27 cellular contexts compared by ENCODE assay signal in genomic region chr13:46526763-46527162, GRCh38. TPM values are rescaled to one million over a fixed set of nuclear protein-coding genes. Genes with fewer than 3 reads are reported as not detected.
DNase-seq lines count a peak whose midpoint lies in the region; ATAC-seq and TF ChIP-seq lines count a peak whose summit lies in the region.
"Had no signal": no experiment of that assay in that cellular context is flagged by ENCODE, and none has a peak within 500 bp of the region (broad histone marks: within the 10 kb centered on the region; RNA-seq: fewer than 3 reads in every experiment).

No MANE protein-coding gene starts in this region.

- intact Hi-C loops in activated CD8-positive, alpha-beta T cell treated with anti-CD3 and anti-CD28 coated beads for 36 hours (cut with micrococcal nuclease), result no loop called here

- no peaks in the 10 kb centered on the region for H3K4me1 ChIP-seq in endocrine pancreas (ENCODE audit: control insufficient read depth, insufficient read depth, low read length)
- H3K4me1 ChIP-seq: breast epithelium, foreskin keratinocyte, thyroid gland had no signal

- no peak overlapping the region for H3K4me3 Mint-ChIP-seq in activated CD8-positive, alpha-beta T cell treated with anti-CD3 and anti-CD28 coated beads for 36 hours
- no peak overlapping the region for H3K4me3 Mint-ChIP-seq in activated CD8-positive, alpha-beta T cell treated with anti-CD3 and anti-CD28 coated beads, Interleukin-2, amount 10 ng/mL, durations not matched to agents 7 days and 5 days
- no peak overlapping the region for H3K4me3 Mint-ChIP-seq in stimulated activated naive B cell treated with anti-CD40 and anti-IgM and Interleukin-4, amounts not matched to agents 10 μg/mL and 1 μg/mL and 100 μg/mL, for 72 hours
- H3K4me3 Mint-ChIP-seq: nephron; stimulated activated naive CD8-positive, alpha-beta T cell treated with anti-CD3 and anti-CD28 coated beads, Interleukin-15, Interleukin-2, amounts not matched to agents 100 ng/mL and 50 ng/mL, for 24 hours had no signal

- no peaks in the 10 kb centered on the region for H3K27me3 ChIP-seq in endocrine pancreas (ENCODE audit: control insufficient read depth, insufficient read depth, low read length)
- H3K27me3 ChIP-seq: breast epithelium, thyroid gland had no signal

- no peaks in the 10 kb centered on the region for H3K9me3 Mint-ChIP-seq in activated CD8-positive, alpha-beta T cell treated with anti-CD3 and anti-CD28 coated beads for 36 hours
- no peaks in the 10 kb centered on the region for H3K9me3 Mint-ChIP-seq in activated CD8-positive, alpha-beta T cell treated with anti-CD3 and anti-CD28 coated beads, Interleukin-2, amount 10 ng/mL, durations not matched to agents 7 days and 5 days (ENCODE audit: insufficient read depth)
- H3K9me3 Mint-ChIP-seq in stimulated activated naive B cell treated with anti-CD40 and anti-IgM and Interleukin-4, amounts not matched to agents 10 μg/mL and 1 μg/mL and 100 μg/mL, for 72 hours, result no peaks in the 10 kb centered on the region
- H3K9me3 Mint-ChIP-seq: nephron; stimulated activated naive CD8-positive, alpha-beta T cell treated with anti-CD3 and anti-CD28 coated beads, Interleukin-15, Interleukin-2, amounts not matched to agents 100 ng/mL and 50 ng/mL, for 24 hours had no signal

- H3K4me3 ChIP-seq in endocrine pancreas (ENCODE audit: control insufficient read depth, insufficient read depth, low read length), result peak overlapping the region; percentile 30
- H3K4me3 ChIP-seq: breast epithelium, K562, thyroid gland had no signal

- H3K4me1 Mint-ChIP-seq in activated CD8-positive, alpha-beta T cell treated with anti-CD3 and anti-CD28 coated beads for 36 hours (ENCODE audit: low read depth), result peaks cover 22% of the 10 kb centered on the region
- peaks cover 2% of the 10 kb centered on the region for H3K4me1 Mint-ChIP-seq in activated CD8-positive, alpha-beta T cell treated with anti-CD3 and anti-CD28 coated beads, Interleukin-2, amount 10 ng/mL, durations not matched to agents 7 days and 5 days (ENCODE audit: low read depth)
- H3K4me1 Mint-ChIP-seq in stimulated activated naive B cell treated with anti-CD40 and anti-IgM and Interleukin-4, amounts not matched to agents 10 μg/mL and 1 μg/mL and 100 μg/mL, for 72 hours, result peaks cover 0 to 2% of the 10 kb centered on the region in 2 donors

- no peaks in the 10 kb centered on the region for H3K9me3 ChIP-seq in endocrine pancreas (ENCODE audit: control insufficient read depth, low read length)
- H3K9me3 ChIP-seq: breast epithelium, SK-N-SH, thyroid gland had no signal

- H3K36me3 Mint-ChIP-seq in activated CD8-positive, alpha-beta T cell treated with anti-CD3 and anti-CD28 coated beads for 36 hours (ENCODE audit: low read depth), result no peaks in the 10 kb centered on the region
- no peaks in the 10 kb centered on the region for H3K36me3 Mint-ChIP-seq in activated CD8-positive, alpha-beta T cell treated with anti-CD3 and anti-CD28 coated beads, Interleukin-2, amount 10 ng/mL, durations not matched to agents 7 days and 5 days (ENCODE audit: low read depth)
- H3K36me3 Mint-ChIP-seq in stimulated activated naive B cell treated with anti-CD40 and anti-IgM and Interleukin-4, amounts not matched to agents 10 μg/mL and 1 μg/mL and 100 μg/mL, for 72 hours, result no peaks in the 10 kb centered on the region

- no peaks in the 10 kb centered on the region for H3K36me3 ChIP-seq in endocrine pancreas (ENCODE audit: control insufficient read depth, insufficient read depth, low read length)
- H3K36me3 ChIP-seq: breast epithelium, thyroid gland had no signal

- DNase-seq in activated CD8-positive, alpha-beta T cell treated with anti-CD3 and anti-CD28 coated beads for 36 hours, result no peak
- no peak for DNase-seq in activated CD8-positive, alpha-beta T cell treated with anti-CD3 and anti-CD28 coated beads, Interleukin-2, amount 10 ng/mL, durations not matched to agents 7 days and 5 days
- no peak for DNase-seq in stimulated activated naive B cell treated with anti-CD40 and anti-IgM and Interleukin-4, amounts not matched to agents 10 μg/mL and 1 μg/mL and 100 μg/mL, for 72 hours
- DNase-seq in GOT3 (lab: John Stamatoyannopoulos, UW) (no peak), MV-4-11 (lab: John Stamatoyannopoulos, UW) (no peak)
- DNase-seq: activated CD4-positive, alpha-beta T cell treated with anti-CD3 and anti-CD28 coated beads for 4 hours; activated naive CD4-positive, alpha-beta T cell treated with Interleukin-2 at 50 U/mL for 16 hours; activated T-cell treated with anti-CD3 and anti-CD28 coated beads, Interleukin-2, amount 50 U/mL, for 48 hours; amniotic stem cell; C1 segment of cervical spinal cord; effector CD8-positive, alpha-beta T cell; left ventricle myocardium superior; MM.1S; NCI-H1436 treated with DMSO at 0.1 percent for 48 hours; NCI-H2107; NCI-H510A treated with DMSO at 0.1 percent for 48 hours; SK-N-SH; stimulated activated CD4-positive, alpha-beta T cell treated with anti-CD3 and anti-CD28 coated beads, Interleukin-4, amount 100 ng/mL, for 4 hours; thyroid gland had no signal

- TF ChIP-seq CTCF in activated CD8-positive, alpha-beta T cell treated with anti-CD3 and anti-CD28 coated beads for 36 hours (IDR thresholded peaks at IDR 0.05), result no peak

- no peak overlapping the region for H3K9ac ChIP-seq in endocrine pancreas (ENCODE audit: control insufficient read depth, insufficient read depth, low read length)
- H3K9ac ChIP-seq: SK-N-SH had no signal

- peaks cover 7% of the 10 kb centered on the region for H3K27me3 Mint-ChIP-seq in activated CD8-positive, alpha-beta T cell treated with anti-CD3 and anti-CD28 coated beads for 36 hours
- H3K27me3 Mint-ChIP-seq in activated CD8-positive, alpha-beta T cell treated with anti-CD3 and anti-CD28 coated beads, Interleukin-2, amount 10 ng/mL, durations not matched to agents 7 days and 5 days (ENCODE audit: low read depth), result peaks cover 31% of the 10 kb centered on the region
- no peaks in the 10 kb centered on the region for H3K27me3 Mint-ChIP-seq in stimulated activated naive B cell treated with anti-CD40 and anti-IgM and Interleukin-4, amounts not matched to agents 10 μg/mL and 1 μg/mL and 100 μg/mL, for 72 hours

- CTCF ChIA-PET in activated CD8-positive, alpha-beta T cell treated with anti-CD3 and anti-CD28 coated beads for 36 hours (lab: Charles Lee), result no interaction called here
- CTCF ChIA-PET in activated CD8-positive, alpha-beta T cell treated with anti-CD3 and anti-CD28 coated beads, Interleukin-2, amount 10 ng/mL, durations not matched to agents 7 days and 5 days (lab: Charles Lee), result no interaction called here

- ATAC-seq in activated CD8-positive, alpha-beta T cell treated with anti-CD3 and anti-CD28 coated beads for 36 hours, result peak; percentile 26
- no peak for ATAC-seq in activated CD8-positive, alpha-beta T cell treated with anti-CD3 and anti-CD28 coated beads, Interleukin-2, amount 10 ng/mL, durations not matched to agents 7 days and 5 days
- peak; percentile 63 for ATAC-seq in HG02759 (IDR thresholded peaks at IDR 0.05; ENCODE audit: unreplicated experiment)
- ATAC-seq in stimulated activated naive B cell treated with anti-CD40 and anti-IgM and Interleukin-4, amounts not matched to agents 10 μg/mL and 1 μg/mL and 100 μg/mL, for 72 hours (replicated peaks), result peak; percentile 46 to 50
- ATAC-seq in GM19463 (IDR thresholded peaks at IDR 0.05; ENCODE audit: unreplicated experiment), result no peak
- ATAC-seq: K562, left ventricle myocardium superior had no signal

- H3K27ac Mint-ChIP-seq in activated CD8-positive, alpha-beta T cell treated with anti-CD3 and anti-CD28 coated beads for 36 hours, result no peak overlapping the region
- no peak overlapping the region for H3K27ac Mint-ChIP-seq in activated CD8-positive, alpha-beta T cell treated with anti-CD3 and anti-CD28 coated beads, Interleukin-2, amount 10 ng/mL, durations not matched to agents 7 days and 5 days
- H3K27ac Mint-ChIP-seq in stimulated activated naive B cell treated with anti-CD40 and anti-IgM and Interleukin-4, amounts not matched to agents 10 μg/mL and 1 μg/mL and 100 μg/mL, for 72 hours, result no peak overlapping the region
- H3K27ac Mint-ChIP-seq: stimulated activated naive CD8-positive, alpha-beta T cell treated with anti-CD3 and anti-CD28 coated beads, Interleukin-15, Interleukin-2, amounts not matched to agents 100 ng/mL and 50 ng/mL, for 24 hours had no signal

- POLR2A ChIA-PET in activated CD8-positive, alpha-beta T cell treated with anti-CD3 and anti-CD28 coated beads for 36 hours (lab: Charles Lee), result no interaction called here
- POLR2A ChIA-PET in activated CD8-positive, alpha-beta T cell treated with anti-CD3 and anti-CD28 coated beads, Interleukin-2, amount 10 ng/mL, durations not matched to agents 7 days and 5 days (lab: Charles Lee), result no interaction called here

RNA-seq across cellular contexts. Expression of gene LRCH1, which starts 26.2 kb away (rescaled TPM):
- 10 to 100 TPM; 15.5 to 17.1 TPM for total RNA-seq in activated CD8-positive, alpha-beta T cell treated with anti-CD3 and anti-CD28 coated beads for 36 hours
- total RNA-seq in activated CD8-positive, alpha-beta T cell treated with anti-CD3 and anti-CD28 coated beads, Interleukin-2, amount 10 ng/mL, durations not matched to agents 7 days and 5 days, result 10 to 100 TPM; 15.3 to 18.0 TPM

Comparison
In these comparisons a context has a peak if more than half of its experiments do, and no peak if none do; other contexts are left out.
1. ATAC-seq: peak in activated CD8-positive, alpha-beta T cell treated with anti-CD3 and anti-CD28 coated beads for 36 hours (single experiment), HG02759 (single experiment) and stimulated activated naive B cell treated with anti-CD40 and anti-IgM and Interleukin-4, amounts not matched to agents 10 μg/mL and 1 μg/mL and 100 μg/mL, for 72 hours (2 of 2); none in activated CD8-positive, alpha-beta T cell treated with anti-CD3 and anti-CD28 coated beads, Interleukin-2, amount 10 ng/mL, durations not matched to agents 7 days and 5 days (single experiment) and GM19463 (single experiment).